10 cellular contexts compared by ENCODE assay signal in the genomic region with DNA sequence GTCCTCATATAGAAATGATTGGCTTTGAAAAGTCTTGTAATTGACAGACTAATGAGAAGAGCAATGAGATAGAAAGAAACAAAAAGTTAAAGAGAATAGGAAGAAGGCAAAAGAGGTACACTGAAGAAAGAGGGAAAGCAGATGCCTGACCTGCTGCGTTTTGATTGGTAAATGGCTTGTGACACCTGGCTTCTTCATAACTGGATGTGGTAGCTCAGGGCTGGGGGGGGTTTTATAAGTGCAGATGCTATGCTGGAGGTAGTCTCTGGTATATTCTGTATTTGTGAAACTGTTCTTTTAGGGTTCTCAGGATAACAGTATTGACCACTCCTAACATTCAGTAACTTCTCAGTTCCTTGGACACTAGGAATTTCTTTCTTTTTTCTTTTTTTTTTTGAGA. TPM values are rescaled to one million over a fixed set of nuclear protein-coding genes. Genes with fewer than 3 reads are reported as not detected.
DNase-seq lines count a peak whose midpoint lies in the region; ATAC-seq and TF ChIP-seq lines count a peak whose summit lies in the region.
"Had no signal": no experiment of that assay in that cellular context is flagged by ENCODE, and none has a peak within 500 bp of the region (broad histone marks: within the 10 kb centered on the region; RNA-seq: fewer than 3 reads in every experiment).

No MANE protein-coding gene starts in this region.

- POLR2A ChIA-PET in CD8-positive, alpha-beta T cell (lab: Charles Lee), result no interaction called here
- POLR2A ChIA-PET in MCF 10A (lab: Yijun Ruan, JAX), result interaction anchor here (0.6 to 2.2 kb wide), 2 partner anchors 9 to 20 kb away, joined by 3 to 13 read pairs; no protein-coding TSS in a partner anchor

- peak overlapping the region; percentile 93 for H3K4me3 Mint-ChIP-seq in CD8-positive, alpha-beta T cell
- peak overlapping the region; percentile 98 for H3K4me3 Mint-ChIP-seq in HFFc6
- no peak overlapping the region for H3K4me3 Mint-ChIP-seq in MCF 10A (ENCODE audit: unreplicated experiment)
- peak overlapping the region; percentile 97 for H3K4me3 Mint-ChIP-seq in neural crest cell

- H3K36me3 Mint-ChIP-seq in CD8-positive, alpha-beta T cell, result no peaks in the 10 kb centered on the region
- H3K36me3 Mint-ChIP-seq in HFFc6 (ENCODE audit: low read depth) (no peaks in the 10 kb centered on the region), MCF 10A (ENCODE audit: insufficient read depth, unreplicated experiment) (peaks cover 3% of the 10 kb centered on the region), neural crest cell (ENCODE audit: low read depth) (no peaks in the 10 kb centered on the region)

- peaks cover 38% of the 10 kb centered on the region for H3K4me1 Mint-ChIP-seq in CD8-positive, alpha-beta T cell (ENCODE audit: low read depth)
- H3K4me1 Mint-ChIP-seq in HFFc6 (ENCODE audit: low read depth) (peaks cover 39% of the 10 kb centered on the region), MCF 10A (ENCODE audit: insufficient read depth, unreplicated experiment) (peaks cover 13% of the 10 kb centered on the region), neural crest cell (peaks cover 33% of the 10 kb centered on the region)

- no peak overlapping the region for H3K27ac ChIP-seq in CD8-positive, alpha-beta T cell (ENCODE audit: low read depth, low read length)
- no peak overlapping the region for H3K27ac ChIP-seq in foreskin keratinocyte

- H3K27me3 ChIP-seq in CD8-positive, alpha-beta T cell (ENCODE audit: insufficient read depth, low read length), result no peaks in the 10 kb centered on the region
- peaks cover 2% of the 10 kb centered on the region for H3K27me3 ChIP-seq in foreskin keratinocyte

- H3K27ac Mint-ChIP-seq in CD8-positive, alpha-beta T cell, result no peak overlapping the region
- H3K27ac Mint-ChIP-seq in HFFc6, result no peak overlapping the region
- H3K27ac Mint-ChIP-seq in MCF 10A (ENCODE audit: low read depth, unreplicated experiment), result no peak overlapping the region
- no peak overlapping the region for H3K27ac Mint-ChIP-seq in neural crest cell (ENCODE audit: unreplicated experiment)

- no peak for TF ChIP-seq CTCF in CD8-positive, alpha-beta T cell (IDR thresholded peaks at IDR 0.05)
- TF ChIP-seq CTCF in HFFc6 (IDR thresholded peaks at IDR 0.05), result no peak
- no peak for TF ChIP-seq CTCF in MCF 10A (IDR thresholded peaks at IDR 0.05; ENCODE audit: unreplicated experiment)
- TF ChIP-seq CTCF in neural crest cell (conservative IDR thresholded peaks at IDR 0.05), result no peak
- no peak for TF ChIP-seq CTCF in omental fat pad (IDR thresholded peaks at IDR 0.05)
- no peak for TF ChIP-seq CTCF in foreskin keratinocyte (conservative IDR thresholded peaks at IDR 0.05)

- no peaks in the 10 kb centered on the region for H3K36me3 ChIP-seq in CD8-positive, alpha-beta T cell (ENCODE audit: insufficient read depth, low read length)

- H3K4me3 ChIP-seq in CD8-positive, alpha-beta T cell (ENCODE audit: low read depth, low read length), result no peak overlapping the region

- no peaks in the 10 kb centered on the region for H3K27me3 Mint-ChIP-seq in CD8-positive, alpha-beta T cell (ENCODE audit: low read depth)
- H3K27me3 Mint-ChIP-seq in HFFc6 (ENCODE audit: insufficient read depth) (peaks cover 2% of the 10 kb centered on the region; the same call in 1 of the 2 replicates), MCF 10A (ENCODE audit: insufficient read depth, unreplicated experiment) (no peaks in the 10 kb centered on the region), neural crest cell (ENCODE audit: low read depth) (peaks cover 3% of the 10 kb centered on the region)

- H3K4me1 ChIP-seq in CD8-positive, alpha-beta T cell (ENCODE audit: insufficient read depth, low read length), result peaks cover 25% of the 10 kb centered on the region
- H3K4me1 ChIP-seq in foreskin keratinocyte, result no peaks in the 10 kb centered on the region

- CTCF ChIA-PET in CD8-positive, alpha-beta T cell (lab: Charles Lee), result interaction anchor here (1.6 to 1.7 kb wide), 2 partner anchors 11 to 32 kb away, joined by 3 to 4 read pairs; no protein-coding TSS in a partner anchor
- CTCF ChIA-PET in MCF 10A (lab: Yijun Ruan, JAX), result interaction anchor here (0.8 kb wide), 1 partner anchor 81 kb away, joined by 3 read pairs; the partner anchor contains the start of gene SNAP23

- DNase-seq in CD8-positive, alpha-beta T cell, result no peak
- DNase-seq in HFFc6 (no peak), MCF 10A (ENCODE audit: unreplicated experiment) (no peak), neural crest cell (ENCODE audit: low read depth, low spot score) (no peak), omental fat pad (ENCODE audit: low spot score) (no peak), activated gamma-delta T cell treated with Interleukin-2 at 50 U/mL for 16 hours (no peak), foreskin keratinocyte (no peak)
- DNase-seq in stimulated activated CD4-positive, alpha-beta T cell treated with anti-CD3 and anti-CD28 coated beads, Interleukin-4, amount 100 ng/mL, for 24 hours, result no peak
- DNase-seq: nucleus accumbens had no signal

- no peak for ATAC-seq in CD8-positive, alpha-beta T cell
- ATAC-seq in omental fat pad (ENCODE audit: low FRiP score), result no peak
- ATAC-seq in foreskin keratinocyte, result no peak
- ATAC-seq: esophagus mucosa had no signal

- no peaks in the 10 kb centered on the region for H3K9me3 Mint-ChIP-seq in CD8-positive, alpha-beta T cell
- H3K9me3 Mint-ChIP-seq in HFFc6 (no peaks in the 10 kb centered on the region), MCF 10A (ENCODE audit: unreplicated experiment) (no peaks in the 10 kb centered on the region), neural crest cell (no peaks in the 10 kb centered on the region)

- no peaks in the 10 kb centered on the region for H3K9me3 ChIP-seq in CD8-positive, alpha-beta T cell (ENCODE audit: low read length)

- intact Hi-C loops in CD8-positive, alpha-beta T cell (cut with DNase I, micrococcal nuclease), result loop anchor here (5.0 to 10.0 kb wide), 5 partner anchors 158 to 528 kb away; partner anchors contain the start of genes CDAN1 (in 2 of the 2), GANC (in 1 of the 2), TMEM87A (in 1 of the 2) and TTBK2 (in 1 of the 2)
- intact Hi-C loops in MCF 10A (cut with micrococcal nuclease), result no loop called here

- BruUV-seq in MCF 10A (replicated peaks; lab: Mats Ljungman, UMichigan), result TSS peak; percentile 19

RNA-seq across cellular contexts. Expression of gene STARD9, which starts 1.4 kb away (rescaled TPM):
- 1 to 10 TPM; 8.5 to 9.0 TPM for total RNA-seq in CD8-positive, alpha-beta T cell
- total RNA-seq in HFFc6 (2021; fragmentation: NEBNext Ultra II Directional; extraction: Animal tissue kit (Norgen Biotek cat#: 25700)), result 1 to 10 TPM; 1.9 to 2.8 (median 2.3) TPM
- total RNA-seq in MCF 10A (2022) (2.0 and 2.9 TPM in 2 replicates), neural crest cell (16.4 and 16.5 TPM in 2 replicates), omental fat pad (10 to 100 TPM; 16.5 to 77.1 (median 20.7) TPM), foreskin keratinocyte (2.2 TPM in 2 replicates)
- 0.35 and 0.56 TPM in 2 replicates for polyA plus RNA-seq in foreskin keratinocyte

RNA-seq across cellular contexts. Expression of gene HAUS2, which starts 28.1 kb away (rescaled TPM):
- total RNA-seq in CD8-positive, alpha-beta T cell, result 10 to 100 TPM; 33.1 to 39.1 TPM
- 10 to 100 TPM; 18.0 to 30.5 (median 26.5) TPM for total RNA-seq in HFFc6 (2021; fragmentation: NEBNext Ultra II Directional; extraction: Animal tissue kit (Norgen Biotek cat#: 25700))
- 22.6 and 29.6 TPM in 2 replicates for total RNA-seq in MCF 10A (2022)
- 34.7 and 36.5 TPM in 2 replicates for total RNA-seq in neural crest cell
- total RNA-seq in omental fat pad, result 10 to 100 TPM; 24.6 to 41.9 (median 28.6) TPM
- 31.7 and 36.5 TPM in 2 replicates for total RNA-seq in foreskin keratinocyte
- 18.1 and 23.5 TPM in 2 replicates for polyA plus RNA-seq in foreskin keratinocyte

RNA-seq across cellular contexts. Expression of gene LRRC57, which starts 28.2 kb away (rescaled TPM):
- total RNA-seq in CD8-positive, alpha-beta T cell, result 10 to 100 TPM; 30.0 to 31.1 TPM
- total RNA-seq in HFFc6 (2021; fragmentation: NEBNext Ultra II Directional; extraction: Animal tissue kit (Norgen Biotek cat#: 25700)), result 10 to 100 TPM; 18.5 to 22.9 (median 20.4) TPM
- total RNA-seq in MCF 10A (2022) (18.3 and 24.7 TPM in 2 replicates), neural crest cell (42.9 and 43.8 TPM in 2 replicates), omental fat pad (10 to 100 TPM; 12.1 to 26.6 (median 19.3) TPM), foreskin keratinocyte (18.5 and 20.0 TPM in 2 replicates)
- 7.6 and 8.4 TPM in 2 replicates for polyA plus RNA-seq in foreskin keratinocyte
